ENCODE assay signal across 7 cellular contexts in the genomic region with DNA sequence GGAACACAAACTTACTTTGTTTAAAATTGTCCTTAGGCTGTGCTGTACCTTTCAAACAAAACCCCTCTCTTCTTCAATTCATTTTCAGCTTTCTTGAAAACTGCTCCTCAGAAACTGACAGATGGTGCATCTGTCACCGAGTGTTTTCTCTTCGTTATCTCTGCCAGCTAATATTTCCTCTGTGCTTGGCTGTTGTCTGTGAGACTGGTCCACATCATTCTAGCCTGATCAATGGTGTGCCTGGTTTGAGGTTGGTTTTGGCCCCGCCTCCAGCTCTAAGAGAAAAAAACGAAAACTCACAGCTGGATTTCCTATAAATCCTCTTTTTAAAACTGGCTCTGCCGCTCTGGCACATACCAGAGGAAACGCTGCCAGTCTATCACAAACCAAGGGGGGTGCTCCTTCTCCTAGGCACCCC.
DNase-seq lines count a peak whose midpoint lies in the region; ATAC-seq and TF ChIP-seq lines count a peak whose summit lies in the region.

No MANE protein-coding gene starts in this region.

- CTCF ChIA-PET in IMR-90 (lab: Yijun Ruan, JAX) = no interaction called here

- no CpG with 5 or more reads among the region's 6 CpGs for WGBS in IMR-90 (ENCODE audit: extremely low coverage in 2 of 2, insufficient read length in 1 of 2), 2 experiments
- 8% methylated on average over 6 of the region's 6 CpGs for WGBS in esophagus squamous epithelium, 2 donors

- H3K4me3 ChIP-seq in IMR-90 (ENCODE audit: insufficient read depth, low read depth, low read length) (peak overlapping the region; percentile 7; the same call in 1 of the 2 replicates), esophagus squamous epithelium (peak overlapping the region in 3 of 4 donors; percentile 34 to 56 (median 38))

- H3K36me3 ChIP-seq in IMR-90 (ENCODE audit: control insufficient read depth, insufficient read depth, low read length) (peaks cover 5% of the 10 kb centered on the region; the same call in 1 of the 2 replicates), esophagus squamous epithelium (no peaks in the 10 kb centered on the region)

- H3K9ac ChIP-seq in IMR-90 (ENCODE audit: low read depth, low read length) = peak overlapping the region; percentile 17; the same call in 1 of the 2 replicates

- H3K9me3 ChIP-seq in IMR-90 (ENCODE audit: control insufficient read depth, insufficient read depth, low read length) (no peaks in the 10 kb centered on the region), esophagus squamous epithelium (no peaks in the 10 kb centered on the region)

- H3K27ac ChIP-seq in IMR-90 (ENCODE audit: insufficient read depth, low read length) = peak overlapping the region; percentile 66; the same call in 1 of the 2 replicates
- H3K27ac ChIP-seq in esophagus squamous epithelium = peak overlapping the region; percentile 23 to 83 (median 82)
- peak overlapping the region; percentile 11 for H3K27ac ChIP-seq in temporal lobe (ENCODE audit: low read depth, low read length)

- 0 out of 2 replicates have a peak overlapping the region, but pooled peaks have one; percentile 3 for H2BK20ac ChIP-seq in IMR-90 (ENCODE audit: low read depth, low read length)

- peaks cover 39% of the 10 kb centered on the region for H3K9me1 ChIP-seq in IMR-90 (ENCODE audit: insufficient read depth, low read length)

- peak overlapping the region; percentile 66 for H3K4ac ChIP-seq in IMR-90 (ENCODE audit: low read depth, low read length)

- 0 out of 2 replicates have a peak overlapping the region, but pooled peaks have one; percentile 24 for H2AK5ac ChIP-seq in IMR-90 (ENCODE audit: low read depth, low read length)

- peak overlapping the region; percentile 81 for H2BK5ac ChIP-seq in IMR-90 (ENCODE audit: low read depth, low read length, poor library complexity, severe bottlenecking)

- no peak for TF ChIP-seq RAD21 in IMR-90 (IDR thresholded peaks at IDR 0.05; ENCODE audit: low read length)

- no peak overlapping the region for H2AFZ ChIP-seq in IMR-90 (replicated peaks; ENCODE audit: low read length, poor library complexity)

- H3K4me2 ChIP-seq in IMR-90 (ENCODE audit: low read depth, low read length) = peak overlapping the region; percentile 87

- TF ChIP-seq POLR2A in IMR-90 (IDR thresholded peaks at IDR 0.05; ENCODE audit: low read depth, low read length) (0 out of 2 replicates have a peak, but pooled peaks have one; percentile 19), esophagus squamous epithelium (IDR thresholded peaks at IDR 0.05) (no peak)

- TF ChIP-seq CTCF in IMR-90 (conservative IDR thresholded peaks at IDR 0.05; ENCODE audit: low read depth, low read length) = no peak
- no peak for TF ChIP-seq CTCF in esophagus squamous epithelium (IDR thresholded peaks at IDR 0.05)

- H2AK9ac ChIP-seq in IMR-90 (replicated peaks; ENCODE audit: low read depth, low read length, poor library complexity) = no peak overlapping the region

- peaks cover 53% of the 10 kb centered on the region for H4K20me1 ChIP-seq in IMR-90 (ENCODE audit: insufficient read depth, low read length)

- H4K8ac ChIP-seq in IMR-90 (ENCODE audit: low read depth in 2 of 2, low read length in 2 of 2) = peak overlapping the region; percentile 34 to 52; a peak in 2 of 4 replicates

- H2BK120ac ChIP-seq in IMR-90 (ENCODE audit: low read depth, low read length) = peak overlapping the region; percentile 43

- peak overlapping the region; percentile 21 for H4K5ac ChIP-seq in IMR-90 (ENCODE audit: low read depth, low read length)

- dilution Hi-C loops in IMR-90 (cut with HindIII; ENCODE audit: low sequenced_read_pairs, unreplicated experiment) = no loop called here

- H3K14ac ChIP-seq in IMR-90 (replicated peaks; ENCODE audit: low read depth, low read length) = peak overlapping the region; percentile 62

- DNase-seq in IMR-90 (peak; percentile 62), esophagus squamous epithelium (lab: John Stamatoyannopoulos, UW) (no peak), NCI-H1417 (lab: John Stamatoyannopoulos, UW) (no peak), mesenteric fat pad (ENCODE audit: low spot score) (no peak), cerebellar nuclear complex (lab: John Stamatoyannopoulos, UW) (no peak)

- POLR2A ChIA-PET in IMR-90 (lab: Charles Lee; ENCODE audit: unreplicated experiment) = no interaction called here

- peaks cover 42 to 87% of the 10 kb centered on the region in 2 experiments for H3K79me1 ChIP-seq in IMR-90 (ENCODE audit: low read depth in 1 of 2, low read length in 2 of 2)

- no peak overlapping the region for H2BK15ac ChIP-seq in IMR-90 (ENCODE audit: low read depth, low read length)

- H3K18ac ChIP-seq in IMR-90 (ENCODE audit: low read depth, low read length) = peak overlapping the region; percentile 87

- H3K56ac ChIP-seq in IMR-90 (ENCODE audit: extremely low read depth, insufficient read depth, low read length) = no peak overlapping the region

- ATAC-seq in GM21360 (IDR thresholded peaks at IDR 0.05; ENCODE audit: unreplicated experiment) = peak; percentile 46
- ATAC-seq in IMR-90 (ENCODE audit: low read depth) = peak; percentile 9; the same call in 1 of the 2 replicates

- peaks cover 30% of the 10 kb centered on the region for H3K4me1 ChIP-seq in IMR-90 (ENCODE audit: control insufficient read depth, insufficient read depth, low read length)
- H3K4me1 ChIP-seq in esophagus squamous epithelium = peaks cover 18 to 52% (median 26%) of the 10 kb centered on the region in 3 donors

- H3K23ac ChIP-seq in IMR-90 (ENCODE audit: low read depth, low read length) = peak overlapping the region; percentile 66

- H3K27me3 ChIP-seq in IMR-90 (ENCODE audit: control insufficient read depth, insufficient read depth, low read length) = no peaks in the 10 kb centered on the region
- no peaks in the 10 kb centered on the region for H3K27me3 ChIP-seq in esophagus squamous epithelium

- in situ Hi-C loops in IMR-90 (cut with MboI; ENCODE audit: low sequenced_read_pairs) = no loop called here

- intact Hi-C loops in IMR-90 (cut with micrococcal nuclease) (no loop called here), esophagus squamous epithelium (cut with DNase I) (no loop called here)

- BruUV-seq in IMR-90 (replicated peaks; lab: Mats Ljungman, UMichigan) = no TSS peak

- H4K91ac ChIP-seq in IMR-90 (ENCODE audit: insufficient read depth, low read depth, low read length) = peak overlapping the region; percentile 51

TF ChIP-seq in IMR-90, 13 proteins besides CTCF, POLR2A, EP300 and RAD21:
- TF ChIP-seq FOS (IDR thresholded peaks at IDR 0.05; ENCODE audit: low read depth, low read length) (no peak), RCOR1 (IDR thresholded peaks at IDR 0.05; ENCODE audit: insufficient replicate concordance, low read length) (no peak), MAZ (IDR thresholded peaks at IDR 0.05; ENCODE audit: borderline replicate concordance, low read depth, low read length) (no peak), NFE2L2 (IDR thresholded peaks at IDR 0.05; ENCODE audit: low read depth, low read length) (no peak), CHD1 (IDR thresholded peaks at IDR 0.05; ENCODE audit: low read depth, low read length) (no peak), MXI1 (IDR thresholded peaks at IDR 0.05; ENCODE audit: borderline replicate concordance, low read depth, low read length) (no peak), RFX5 (IDR thresholded peaks at IDR 0.05; ENCODE audit: low read depth, low read length) (no peak), BHLHE40 (IDR thresholded peaks at IDR 0.05; ENCODE audit: low read depth, low read length) (no peak), MAFK (IDR thresholded peaks at IDR 0.05; ENCODE audit: low read depth, low read length) (no peak), CEBPB (IDR thresholded peaks at IDR 0.05; ENCODE audit: low read depth, low read length) (no peak)
- TF ChIP-seq, protein P1, sequence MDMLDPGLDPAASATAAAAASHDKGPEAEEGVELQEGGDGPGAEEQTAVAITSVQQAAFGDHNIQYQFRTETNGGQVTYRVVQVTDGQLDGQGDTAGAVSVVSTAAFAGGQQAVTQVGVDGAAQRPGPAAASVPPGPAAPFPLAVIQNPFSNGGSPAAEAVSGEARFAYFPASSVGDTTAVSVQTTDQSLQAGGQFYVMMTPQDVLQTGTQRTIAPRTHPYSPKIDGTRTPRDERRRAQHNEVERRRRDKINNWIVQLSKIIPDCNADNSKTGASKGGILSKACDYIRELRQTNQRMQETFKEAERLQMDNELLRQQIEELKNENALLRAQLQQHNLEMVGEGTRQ (IDR thresholded peaks at IDR 0.05; ENCODE audit: low read depth, low read length) = no peak
- TF ChIP-seq, protein P2, sequence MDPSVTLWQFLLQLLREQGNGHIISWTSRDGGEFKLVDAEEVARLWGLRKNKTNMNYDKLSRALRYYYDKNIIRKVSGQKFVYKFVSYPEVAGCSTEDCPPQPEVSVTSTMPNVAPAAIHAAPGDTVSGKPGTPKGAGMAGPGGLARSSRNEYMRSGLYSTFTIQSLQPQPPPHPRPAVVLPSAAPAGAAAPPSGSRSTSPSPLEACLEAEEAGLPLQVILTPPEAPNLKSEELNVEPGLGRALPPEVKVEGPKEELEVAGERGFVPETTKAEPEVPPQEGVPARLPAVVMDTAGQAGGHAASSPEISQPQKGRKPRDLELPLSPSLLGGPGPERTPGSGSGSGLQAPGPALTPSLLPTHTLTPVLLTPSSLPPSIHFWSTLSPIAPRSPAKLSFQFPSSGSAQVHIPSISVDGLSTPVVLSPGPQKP (IDR thresholded peaks at IDR 0.05; ENCODE audit: borderline replicate concordance, low read depth, low read length) = no peak

Comparison
In these comparisons a context has a peak if more than half of its experiments do, and no peak if none do; other contexts are left out.
1. H3K27ac ChIP-seq: peak in every context shown above with its lines; median percentile 82 in esophagus squamous epithelium; 66 in IMR-90; 11 in temporal lobe.